In genomic region chr1:53303175-53303574, GRCh38 we compare ENCODE assay signal across 15 cellular contexts. TPM values are rescaled to one million over a fixed set of nuclear protein-coding genes. Genes with fewer than 3 reads are reported as not detected.
DNase-seq lines count a peak whose midpoint lies in the region; ATAC-seq and TF ChIP-seq lines count a peak whose summit lies in the region.
"Had no signal": no experiment of that assay in that cellular context is flagged by ENCODE, and none has a peak within 500 bp of the region (broad histone marks: within the 10 kb centered on the region; RNA-seq: fewer than 3 reads in every experiment).

No MANE protein-coding gene starts in this region.

- peaks cover 21% of the 10 kb centered on the region for H4K20me1 ChIP-seq in GM23338 (replicated peaks; ENCODE audit: insufficient read depth)

- no peaks in the 10 kb centered on the region for H3K27me3 ChIP-seq in GM23338 (ENCODE audit: insufficient read depth)
- H3K27me3 ChIP-seq: BLaER1 treated with 17β-estradiol and CSF1 and Interleukin-3, amounts not matched to agents 10 nM and 100 nM had no signal

- peak; percentile 31 for DNase-seq in GM23338 (ENCODE audit: low spot score)
- no peak for DNase-seq in SK-N-MC (ENCODE audit: low read depth, low spot score)
- no peak for DNase-seq in nephron progenitor cell
- DNase-seq in Ammon's horn (ENCODE audit: low spot score) = no peak
- no peak for DNase-seq in effector memory CD8-positive, alpha-beta T cell
- DNase-seq: GOT3, HFFc6, MM.1S, NCI-H1105, NCI-H748 treated with DMSO at 0.1 percent for 48 hours, PC-9 had no signal

- H3K4me2 ChIP-seq in GM23338 = no peak overlapping the region
- H3K4me2 ChIP-seq: BLaER1 treated with 17β-estradiol and CSF1 and Interleukin-3, amounts not matched to agents 10 nM and 100 nM; PC-9 had no signal

- no peaks in the 10 kb centered on the region for H3K9me3 ChIP-seq in SK-N-MC (ENCODE audit: low read depth, low read length)
- H3K9me3 ChIP-seq: BLaER1 treated with 17β-estradiol and CSF1 and Interleukin-3, amounts not matched to agents 10 nM and 100 nM had no signal

- H3K9me3 Mint-ChIP-seq in GM23338 (no peaks in the 10 kb centered on the region), nephron progenitor cell (no peaks in the 10 kb centered on the region)
- H3K9me3 Mint-ChIP-seq in effector memory CD8-positive, alpha-beta T cell = no peaks in the 10 kb centered on the region
- H3K9me3 Mint-ChIP-seq: HFFc6 had no signal

- no peak; the same call in 2 of the 3 replicates for ATAC-seq in GM23338
- ATAC-seq in GM18858 (IDR thresholded peaks at IDR 0.05; ENCODE audit: unreplicated experiment) = no peak
- no peak for ATAC-seq in effector memory CD8-positive, alpha-beta T cell (replicated peaks)
- ATAC-seq in HG02870 (IDR thresholded peaks at IDR 0.05; ENCODE audit: unreplicated experiment) = no peak

- H3K4me1 Mint-ChIP-seq in GM23338 (peaks cover 61% of the 10 kb centered on the region), nephron progenitor cell (peaks cover 73% of the 10 kb centered on the region)
- peaks cover 13 to 15% of the 10 kb centered on the region in 2 donors for H3K4me1 Mint-ChIP-seq in effector memory CD8-positive, alpha-beta T cell (ENCODE audit: low read depth in 2 of 2)

- H3K4me3 ChIP-seq in GM23338 (no peak overlapping the region), SK-N-MC (no peak overlapping the region)
- H3K4me3 ChIP-seq: BLaER1 treated with 17β-estradiol and CSF1 and Interleukin-3, amounts not matched to agents 10 nM and 100 nM; PC-9 had no signal

- peaks cover 55% of the 10 kb centered on the region for H3K36me3 Mint-ChIP-seq in GM23338 (ENCODE audit: low read depth)
- H3K36me3 Mint-ChIP-seq in nephron progenitor cell (ENCODE audit: low read depth) = no peaks in the 10 kb centered on the region
- no peaks in the 10 kb centered on the region for H3K36me3 Mint-ChIP-seq in effector memory CD8-positive, alpha-beta T cell (ENCODE audit: insufficient read depth)

- H3K27me3 Mint-ChIP-seq in GM23338 (ENCODE audit: insufficient read depth, low read depth, poor library complexity) = peaks cover 28% of the 10 kb centered on the region
- H3K27me3 Mint-ChIP-seq in nephron progenitor cell (ENCODE audit: low read depth, poor library complexity) = peaks cover 3% of the 10 kb centered on the region
- H3K27me3 Mint-ChIP-seq in effector memory CD8-positive, alpha-beta T cell = no peaks in the 10 kb centered on the region

- H3K27ac ChIP-seq in GM23338 (ENCODE audit: low read depth) = no peak overlapping the region
- peak overlapping the region; percentile 83 for H3K27ac ChIP-seq in SK-N-MC
- peak overlapping the region; percentile 75 for H3K27ac ChIP-seq in cingulate gyrus (ENCODE audit: low read depth, low read length)
- H3K27ac ChIP-seq: PC-9 had no signal

- H3K36me3 ChIP-seq in GM23338 (ENCODE audit: insufficient read depth) (no peaks in the 10 kb centered on the region), SK-N-MC (ENCODE audit: insufficient read depth, low read length) (no peaks in the 10 kb centered on the region)

- H3K4me3 Mint-ChIP-seq in GM23338 = no peak overlapping the region
- no peak overlapping the region for H3K4me3 Mint-ChIP-seq in nephron progenitor cell
- H3K4me3 Mint-ChIP-seq in effector memory CD8-positive, alpha-beta T cell = no peak overlapping the region
- H3K4me3 Mint-ChIP-seq: HFFc6 had no signal

- peaks cover 10% of the 10 kb centered on the region; the same call in 1 of the 2 replicates for H3K4me1 ChIP-seq in GM23338 (ENCODE audit: insufficient read depth)

- peak overlapping the region; percentile 40 for H3K27ac Mint-ChIP-seq in GM23338
- H3K27ac Mint-ChIP-seq in nephron progenitor cell = peak overlapping the region; percentile 57
- H3K27ac Mint-ChIP-seq in effector memory CD8-positive, alpha-beta T cell = no peak overlapping the region
- H3K27ac Mint-ChIP-seq: HFFc6 had no signal

- no peak overlapping the region for H3K9ac ChIP-seq in SK-N-MC (ENCODE audit: insufficient read length)
- H3K9ac ChIP-seq: BLaER1 treated with 17β-estradiol and CSF1 and Interleukin-3, amounts not matched to agents 10 nM and 100 nM had no signal

- TF ChIP-seq CTCF in GM23338 (conservative IDR thresholded peaks at IDR 0.05; ENCODE audit: low read depth in 2 of 2) (no peak), nephron progenitor cell (IDR thresholded peaks at IDR 0.05) (no peak)

- H2AFZ ChIP-seq in GM23338 = no peak overlapping the region
- H2AFZ ChIP-seq: PC-9 had no signal

- no peaks in the 10 kb centered on the region for H3K9me2 ChIP-seq in GM23338 (ENCODE audit: insufficient read depth)

- H3K79me2 ChIP-seq in GM23338 (replicated peaks; ENCODE audit: insufficient read depth) = peaks cover 68% of the 10 kb centered on the region

- H3F3A ChIP-seq in GM23338 (replicated peaks; ENCODE audit: low read depth) = no peaks in the 10 kb centered on the region

TF ChIP-seq in GM23338, 12 proteins besides CTCF, POLR2A, EP300 and RAD21 (continues in another document):
- TF ChIP-seq CREB1 (CRISPR knock-in tag; IDR thresholded peaks at IDR 0.05; ENCODE audit: low read depth) = no peak
- no peak for TF ChIP-seq STAT1 (IDR thresholded peaks at IDR 0.05; ENCODE audit: unreplicated experiment)
- TF ChIP-seq ZNF462 (CRISPR knock-in tag; IDR thresholded peaks at IDR 0.05) = no peak
- TF ChIP-seq ETS1 (IDR thresholded peaks at IDR 0.05) = no peak
- TF ChIP-seq ZNF331 (CRISPR knock-in tag; IDR thresholded peaks at IDR 0.05; ENCODE audit: low read depth) = no peak
- no peak for TF ChIP-seq NANOG (IDR thresholded peaks at IDR 0.05; ENCODE audit: borderline replicate concordance)
- no peak for TF ChIP-seq POLR2AphosphoS5 (IDR thresholded peaks at IDR 0.05; ENCODE audit: low read depth)
- no peak for TF ChIP-seq EZH2phosphoT487 (IDR thresholded peaks at IDR 0.05; ENCODE audit: unreplicated experiment)

RNA-seq across cellular contexts. Expression of gene LRP8, which starts 24.7 kb away (rescaled TPM):
- total RNA-seq in GM23338 (2014; rRNA removed; shearing (Covaris generic)) = 71.1 and 72.4 TPM in 2 replicates
- 27.8 and 28.3 TPM in 2 replicates for polyA plus RNA-seq in GM23338 (2016; fragmentation: Nextera tagmentation; extraction: Ambion mirVana)

Comparison
In these comparisons a context has a peak if more than half of its experiments do, and no peak if none do; other contexts are left out.
1. H3K27ac Mint-ChIP-seq: peak in GM23338 (single experiment) and nephron progenitor cell (single experiment); none in effector memory CD8-positive, alpha-beta T cell (0 of 2).